Comparison of ENCODE assay signal across 8 cellular contexts in the genomic region with DNA sequence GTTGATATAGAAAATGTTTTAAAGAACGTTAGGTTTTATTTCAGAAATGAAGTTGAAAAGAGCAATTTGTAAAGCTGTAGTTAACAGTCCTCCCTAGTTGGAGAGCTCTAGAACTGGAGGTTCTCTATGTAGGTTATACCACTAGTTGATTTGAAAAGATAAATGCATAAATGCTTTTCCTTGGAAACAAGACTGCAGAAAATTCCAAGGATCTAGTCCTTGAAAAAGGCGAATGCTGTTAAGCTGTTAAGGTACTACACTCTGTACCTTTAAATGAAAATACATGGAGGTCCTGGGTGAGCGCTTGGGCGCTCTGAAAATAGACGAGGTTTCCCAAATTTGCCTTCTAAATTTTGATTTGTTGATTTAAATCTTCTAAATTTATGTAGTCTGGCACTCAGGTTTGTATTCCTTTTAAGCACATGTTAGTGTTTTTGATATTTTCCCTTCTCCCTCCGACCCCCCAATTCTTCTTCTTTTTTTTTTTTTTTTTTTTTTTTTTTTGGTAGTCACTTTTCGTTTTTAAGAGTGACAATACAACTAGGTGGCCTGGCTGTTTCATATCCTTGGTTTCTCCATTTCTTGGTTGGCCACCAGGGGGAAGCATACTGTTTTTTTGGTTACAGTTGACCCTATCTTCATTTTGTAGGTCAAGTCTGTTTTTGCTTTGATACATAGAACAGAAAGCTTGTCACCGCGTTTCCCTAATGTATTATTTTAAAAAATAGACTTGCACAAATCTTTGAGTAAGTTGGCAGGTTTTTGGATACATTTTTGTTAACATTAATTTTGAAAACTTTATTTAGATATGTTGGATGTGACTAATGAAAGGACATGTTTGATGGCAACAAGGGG. TPM values are rescaled to one million over a fixed set of nuclear protein-coding genes. Genes with fewer than 3 reads are reported as not detected.
DNase-seq lines count a peak whose midpoint lies in the region; ATAC-seq, FAIRE-seq and TF ChIP-seq lines count a peak whose summit lies in the region.

No MANE protein-coding gene starts in this region.

- ATAC-seq in HG03095 (IDR thresholded peaks at IDR 0.05; ENCODE audit: unreplicated experiment) (peak; percentile 36), lower lobe of right lung (peak; percentile 57 to 70), GM18867 (IDR thresholded peaks at IDR 0.05; ENCODE audit: unreplicated experiment) (no peak)
- no peak for ATAC-seq in activated CD4-positive, alpha-beta T cell treated with anti-CD3 and anti-CD28 coated beads for 36 hours

- H3K9me3 Mint-ChIP-seq in activated CD4-positive, alpha-beta T cell treated with anti-CD3 and anti-CD28 coated beads for 36 hours (ENCODE audit: low read depth): peaks cover 3% of the 10 kb centered on the region

- H3K4me1 ChIP-seq in lower lobe of right lung: peaks cover 17% of the 10 kb centered on the region

- no peaks in the 10 kb centered on the region for H3K9me3 ChIP-seq in lower lobe of right lung

- H3K36me3 ChIP-seq in lower lobe of right lung: no peaks in the 10 kb centered on the region

- DNase-seq in NCI-H510A (lab: John Stamatoyannopoulos, UW) (peak; percentile 14), dermis microvascular lymphatic vessel endothelial cell (ENCODE audit: low read depth in 2 of 2) (peak; percentile 42 to 77), lower lobe of right lung (no peak)
- DNase-seq in activated CD4-positive, alpha-beta T cell treated with anti-CD3 and anti-CD28 coated beads for 36 hours: peak; percentile 76
- peak; percentile 27 for DNase-seq in stimulated activated CD8-positive, alpha-beta memory T cell treated with anti-CD3 and anti-CD28 coated beads, Interleukin-12 subunit alpha, Interleukin-12 subunit beta, amount 100 ng/mL, for 24 hours (ENCODE audit: extremely low read depth)

- peak; percentile 89 for FAIRE-seq in G401.6 (lab: Jason Lieb, UNC)

- peak overlapping the region; percentile 55 for H3K27ac Mint-ChIP-seq in activated CD4-positive, alpha-beta T cell treated with anti-CD3 and anti-CD28 coated beads for 36 hours

- peak overlapping the region; percentile 71 for H3K4me3 ChIP-seq in lower lobe of right lung

- peak overlapping the region; percentile 77 for H3K4me3 Mint-ChIP-seq in activated CD4-positive, alpha-beta T cell treated with anti-CD3 and anti-CD28 coated beads for 36 hours

- peak; percentile 71 for TF ChIP-seq CTCF in lower lobe of right lung (IDR thresholded peaks at IDR 0.05)

- peaks cover 7% of the 10 kb centered on the region for H3K36me3 Mint-ChIP-seq in activated CD4-positive, alpha-beta T cell treated with anti-CD3 and anti-CD28 coated beads for 36 hours (ENCODE audit: low read depth)

- POLR2A ChIA-PET in activated CD4-positive, alpha-beta T cell treated with anti-CD3 and anti-CD28 coated beads for 36 hours (lab: Charles Lee): interaction anchor here (0.5 kb wide), 1 partner anchor 10 kb away, joined by 5 read pairs; no protein-coding TSS in a partner anchor

- no peaks in the 10 kb centered on the region for H3K27me3 ChIP-seq in lower lobe of right lung (ENCODE audit: low read depth)

- CTCF ChIA-PET in activated CD4-positive, alpha-beta T cell treated with anti-CD3 and anti-CD28 coated beads for 36 hours (lab: Charles Lee): interaction anchor here (0.6 to 3.1 kb wide), 25 partner anchors 10 to 748 kb away, joined by 3 to 15 read pairs (median 5); partner anchors contain the start of gene KCNJ11

- H3K27ac ChIP-seq in lower lobe of right lung: no peak overlapping the region

- peaks cover 35% of the 10 kb centered on the region for H3K4me1 Mint-ChIP-seq in activated CD4-positive, alpha-beta T cell treated with anti-CD3 and anti-CD28 coated beads for 36 hours

- peaks cover 11% of the 10 kb centered on the region for H3K27me3 Mint-ChIP-seq in activated CD4-positive, alpha-beta T cell treated with anti-CD3 and anti-CD28 coated beads for 36 hours

- intact Hi-C loops in activated CD4-positive, alpha-beta T cell treated with anti-CD3 and anti-CD28 coated beads for 36 hours (cut with DNase I, micrococcal nuclease): loop anchor here (1.0 to 5.0 kb wide), 8 partner anchors 35 to 1028 kb away; partner anchors contain the start of genes C11orf58 (in 1 of the 2), NUCB2 (in 1 of the 2) and PIK3C2A (in 1 of the 2)
- intact Hi-C loops in lower lobe of right lung (cut with DNase I): no loop called here

RNA-seq across cellular contexts. Expression of gene NCR3LG1, which starts 2.7 kb away (rescaled TPM):
- total RNA-seq in activated CD4-positive, alpha-beta T cell treated with anti-CD3 and anti-CD28 coated beads for 36 hours: under 1 TPM; 0.80 to 0.86 TPM
- total RNA-seq in dermis microvascular lymphatic vessel endothelial cell: 0.38 and 0.51 TPM in 2 replicates
- 3.2 TPM for total RNA-seq in lower lobe of right lung

RNA-seq across cellular contexts. Expression of gene KCNJ11, which starts 34.2 kb away (rescaled TPM):
- under 1 TPM; 0.23 to 0.43 TPM for total RNA-seq in activated CD4-positive, alpha-beta T cell treated with anti-CD3 and anti-CD28 coated beads for 36 hours
- total RNA-seq in dermis microvascular lymphatic vessel endothelial cell (0.64 and 2.1 TPM in 2 replicates), lower lobe of right lung (4.3 TPM)

Comparison
In these comparisons a context has a peak if more than half of its experiments do, and no peak if none do; other contexts are left out.
1. ATAC-seq: peak in HG03095 (single experiment) and lower lobe of right lung (2 of 2); none in activated CD4-positive, alpha-beta T cell treated with anti-CD3 and anti-CD28 coated beads for 36 hours (single experiment) and GM18867 (single experiment).